Comparison of ENCODE assay signal across 21 cellular contexts in the genomic region with DNA sequence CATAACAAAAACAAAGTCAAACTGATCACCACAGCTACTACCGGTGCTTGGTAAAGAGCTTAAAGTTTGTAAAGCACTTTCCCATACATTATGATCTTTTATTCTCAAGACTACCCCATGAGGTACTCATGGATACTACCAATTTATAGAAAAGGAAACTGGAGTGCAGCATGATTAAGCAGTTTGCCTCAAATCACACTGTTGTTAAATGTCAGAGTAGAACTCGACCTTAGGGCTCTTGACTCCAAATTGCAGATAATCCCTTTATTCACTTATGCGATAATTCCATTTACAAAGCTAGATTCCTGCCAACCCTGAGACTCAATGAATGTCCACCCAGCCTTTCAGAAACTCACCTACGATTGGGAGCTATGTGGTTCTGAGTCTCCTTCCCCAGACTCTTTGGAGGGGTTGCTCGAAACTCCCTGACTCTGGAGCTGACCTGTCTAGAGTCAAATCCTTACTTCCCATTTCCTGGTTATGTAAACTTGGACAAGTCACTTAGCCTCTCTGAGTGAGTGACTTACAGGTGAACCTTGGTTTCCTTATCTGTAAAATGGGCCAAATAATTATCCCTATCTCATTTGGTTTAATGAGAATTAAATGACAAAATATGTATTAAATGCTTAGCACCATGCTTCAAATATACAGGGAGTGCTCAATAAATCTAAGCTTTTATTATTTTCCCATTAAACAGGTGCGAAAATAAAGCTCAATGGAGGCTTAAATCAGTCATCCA. TPM values are rescaled to one million over a fixed set of nuclear protein-coding genes. Genes with fewer than 3 reads are reported as not detected.
"Had no signal": no experiment of that assay in that cellular context is flagged by ENCODE, and none has a peak within 500 bp of the region (broad histone marks: within the 10 kb centered on the region; RNA-seq: fewer than 3 reads in every experiment).

No MANE protein-coding gene starts in this region.

- H3K9me3 ChIP-seq: gastrocnemius medialis had no signal

- H3K27me3 ChIP-seq: gastrocnemius medialis had no signal

- ATAC-seq: activated T-cell treated with anti-CD3 and anti-CD28 coated beads, Interleukin-2, amount 50 U/mL, for 4 hours; esophagus mucosa; gastrocnemius medialis; natural killer cell treated with Interleukin-12 subunit alpha and Interleukin-12 subunit beta and Interleukin-15 and Interleukin-18, amount 100 ng/mL, for 72 hours; stimulated activated naive CD8-positive, alpha-beta T cell treated with anti-CD3 and anti-CD28 coated beads, Interleukin-15, Interleukin-2, amounts not matched to agents 100 U/mL and 50 U/mL, for 24 hours had no signal

- H3K36me3 Mint-ChIP-seq: natural killer cell treated with Interleukin-12 subunit alpha and Interleukin-12 subunit beta and Interleukin-15 and Interleukin-18, amount 100 ng/mL, for 72 hours; type B pancreatic cell had no signal

- DNase-seq: activated CD4-positive, alpha-beta T cell treated with anti-CD3 and anti-CD28 coated beads, Interleukin-2, amount 50 U/mL, for 1 hour; activated CD4-positive, CD25-positive, alpha-beta regulatory T cell treated with anti-CD3 and anti-CD28 coated beads, Interleukin-2, amount 50 U/mL, for 72 hours; activated CD8-positive, alpha-beta memory T cell treated with anti-CD3 and anti-CD28 coated beads, Interleukin-2, amount 50 U/mL, for 4 hours; activated naive CD4-positive, alpha-beta T cell treated with anti-CD3 and anti-CD28 coated beads, Interleukin-2, amount 50 U/mL, for 16 hours; activated T-cell treated with anti-CD3 and anti-CD28 coated beads, Interleukin-2, amount 50 U/mL, for 4 hours; cerebellar nuclear complex; effector CD8-positive, alpha-beta T cell; gastrocnemius medialis; head of caudate nucleus; kidney glomerular epithelial cell; mesendoderm; nucleus accumbens; stimulated activated CD4-positive, alpha-beta T cell treated with anti-CD3 and anti-CD28 coated beads, Interleukin-12 subunit alpha, Interleukin-12 subunit beta, amount 100 ng/mL, for 4 hours; stimulated activated CD4-positive, alpha-beta T cell treated with anti-CD3 and anti-CD28 coated beads, Interleukin-1b, Interleukin-23, amount 100 ng/mL, for 48 hours; stimulated activated naive CD8-positive, alpha-beta T cell treated with anti-CD3 and anti-CD28 coated beads, Interleukin-15, Interleukin-2, amounts not matched to agents 100 U/mL and 50 U/mL, for 24 hours; T1000 had no signal

- H3K27me3 Mint-ChIP-seq: natural killer cell treated with Interleukin-12 subunit alpha and Interleukin-12 subunit beta and Interleukin-15 and Interleukin-18, amount 100 ng/mL, for 72 hours; type B pancreatic cell had no signal

- H3K36me3 ChIP-seq: gastrocnemius medialis had no signal

- H3K4me3 ChIP-seq: gastrocnemius medialis had no signal

- H3K9me3 Mint-ChIP-seq: activated T-cell treated with anti-CD3 and anti-CD28 coated beads, Interleukin-2, amount 50 U/mL, for 4 hours; natural killer cell treated with Interleukin-12 subunit alpha and Interleukin-12 subunit beta and Interleukin-15 and Interleukin-18, amount 100 ng/mL, for 72 hours; type B pancreatic cell had no signal

- H3K4me3 Mint-ChIP-seq: activated T-cell treated with anti-CD3 and anti-CD28 coated beads, Interleukin-2, amount 50 U/mL, for 4 hours; natural killer cell treated with Interleukin-12 subunit alpha and Interleukin-12 subunit beta and Interleukin-15 and Interleukin-18, amount 100 ng/mL, for 72 hours; type B pancreatic cell had no signal

- H3K27ac ChIP-seq: gastrocnemius medialis, VCaP had no signal

- H3K4me1 ChIP-seq: gastrocnemius medialis had no signal

- H3K27ac Mint-ChIP-seq: natural killer cell treated with Interleukin-12 subunit alpha and Interleukin-12 subunit beta and Interleukin-15 and Interleukin-18, amount 100 ng/mL, for 72 hours; type B pancreatic cell had no signal

RNA-seq across cellular contexts. Expression of gene PAX8, which starts 57.6 kb away (rescaled TPM):
- total RNA-seq: bronchial epithelial cell had no signal
